Comparison of ENCODE assay signal across 1 cellular context in genomic region chr5:69075522-69076169, GRCh38.
TF ChIP-seq lines count a peak whose summit lies in the region.

No MANE protein-coding gene starts in this region.

TF ChIP-seq in A549, 52 proteins besides CTCF, POLR2A, EP300 and RAD21 (continued from another document):
- TF ChIP-seq E2F6 (IDR thresholded peaks at IDR 0.05; ENCODE audit: borderline replicate concordance, low read depth) (no peak), NPAS2 (CRISPR knock-in tag; IDR thresholded peaks at IDR 0.05; ENCODE audit: borderline replicate concordance) (no peak), EHMT2 (IDR thresholded peaks at IDR 0.05; ENCODE audit: low read depth) (no peak), CBX8 (IDR thresholded peaks at IDR 0.05) (no peak), SMC3 (IDR thresholded peaks at IDR 0.05) (no peak), ZFP36 (IDR thresholded peaks at IDR 0.05; ENCODE audit: borderline replicate concordance, partially characterized antibody) (no peak), TP53 (CRISPR knock-in tag; IDR thresholded peaks at IDR 0.05) (no peak), CBX2 (IDR thresholded peaks at IDR 0.05; ENCODE audit: borderline replicate concordance, low read depth) (no peak), MAFK (IDR thresholded peaks at IDR 0.05; ENCODE audit: partially characterized antibody) (no peak)
